In genomic region chr7:55532150-55532917, GRCh38 we compare ENCODE assay signal across 8 cellular contexts. TPM values are rescaled to one million over a fixed set of nuclear protein-coding genes. Genes with fewer than 3 reads are reported as not detected.
DNase-seq lines count a peak whose midpoint lies in the region; TF ChIP-seq lines count a peak whose summit lies in the region.

No MANE protein-coding gene starts in this region.

- H3K4me3 Mint-ChIP-seq in activated CD4-positive, alpha-beta T cell treated with anti-CD3 and anti-CD28 coated beads, Interleukin-2, amount 10 ng/mL, durations not matched to agents 7 days and 5 days: peak overlapping the region; percentile 59

- POLR2A ChIA-PET in activated CD4-positive, alpha-beta T cell treated with anti-CD3 and anti-CD28 coated beads, Interleukin-2, amount 10 ng/mL, durations not matched to agents 7 days and 5 days (lab: Charles Lee): interaction anchor here (0.8 kb wide), 1 partner anchor 39 kb away, joined by 3 read pairs; no protein-coding TSS in a partner anchor

- no peak for DNase-seq in activated CD4-positive, alpha-beta T cell treated with anti-CD3 and anti-CD28 coated beads, Interleukin-2, amount 10 ng/mL, durations not matched to agents 7 days and 5 days
- no peak for DNase-seq in activated CD4-positive, alpha-beta T cell treated with anti-CD3 and anti-CD28 coated beads for 1 hour
- DNase-seq in MM.1S (peak; percentile 95), colonic mucosa (no peak), superior temporal gyrus (ENCODE audit: extremely low spot score) (peak; percentile 50), NCI-H128 (lab: John Stamatoyannopoulos, UW; ENCODE audit: unreplicated experiment) (no peak), NCI-H446 (lab: John Stamatoyannopoulos, UW) (no peak)
- DNase-seq in stimulated activated naive CD4-positive, alpha-beta T cell (lab: John Stamatoyannopoulos, UW): no peak

- H3K27me3 ChIP-seq in MM.1S (replicated peaks; ENCODE audit: insufficient read depth, low read length) (no peaks in the 10 kb centered on the region), colonic mucosa (no peaks in the 10 kb centered on the region)

- H3K27ac Mint-ChIP-seq in activated CD4-positive, alpha-beta T cell treated with anti-CD3 and anti-CD28 coated beads, Interleukin-2, amount 10 ng/mL, durations not matched to agents 7 days and 5 days: peak overlapping the region; percentile 95

- peak overlapping the region; percentile 20; the same call in 1 of the 2 replicates for H3K4me3 ChIP-seq in MM.1S (ENCODE audit: low read length)
- H3K4me3 ChIP-seq in colonic mucosa: no peak overlapping the region

- peaks cover 42% of the 10 kb centered on the region for H3K36me3 Mint-ChIP-seq in activated CD4-positive, alpha-beta T cell treated with anti-CD3 and anti-CD28 coated beads, Interleukin-2, amount 10 ng/mL, durations not matched to agents 7 days and 5 days (ENCODE audit: low read depth)

- no peaks in the 10 kb centered on the region for H3K27me3 Mint-ChIP-seq in activated CD4-positive, alpha-beta T cell treated with anti-CD3 and anti-CD28 coated beads, Interleukin-2, amount 10 ng/mL, durations not matched to agents 7 days and 5 days

- peaks cover 80% of the 10 kb centered on the region for H3K4me1 ChIP-seq in MM.1S (ENCODE audit: low read length)
- peaks cover 8% of the 10 kb centered on the region for H3K4me1 ChIP-seq in colonic mucosa

- no peaks in the 10 kb centered on the region for H4K20me1 ChIP-seq in MM.1S (ENCODE audit: insufficient read depth, low read length)

- H3K4me1 Mint-ChIP-seq in activated CD4-positive, alpha-beta T cell treated with anti-CD3 and anti-CD28 coated beads, Interleukin-2, amount 10 ng/mL, durations not matched to agents 7 days and 5 days: peaks cover 78% of the 10 kb centered on the region

- TF ChIP-seq CTCF in MM.1S (IDR thresholded peaks at IDR 0.05; ENCODE audit: low read length) (no peak), colonic mucosa (IDR thresholded peaks at IDR 0.05) (no peak)

- H3K79me2 ChIP-seq in MM.1S (ENCODE audit: low read length): peaks cover 72% of the 10 kb centered on the region

- peaks cover 58% of the 10 kb centered on the region for H3F3A ChIP-seq in MM.1S (ENCODE audit: insufficient read depth, low read length)

- H3K9ac ChIP-seq in MM.1S (ENCODE audit: low read length) (peak overlapping the region; percentile 93), colonic mucosa (ENCODE audit: low read depth in 2 of 2, low read length in 2 of 2) (no peak overlapping the region)

- H3K27ac ChIP-seq in MM.1S (ENCODE audit: low read length) (peak overlapping the region; percentile 99), colonic mucosa (peak overlapping the region; percentile 57)

- CTCF ChIA-PET in activated CD4-positive, alpha-beta T cell treated with anti-CD3 and anti-CD28 coated beads, Interleukin-2, amount 10 ng/mL, durations not matched to agents 7 days and 5 days (lab: Charles Lee): interaction anchor here (1.2 to 3.4 kb wide), 7 partner anchors 8 to 31 kb away, joined by 3 to 20 read pairs (median 5); no protein-coding TSS in a partner anchor

- no peaks in the 10 kb centered on the region for H3K9me3 ChIP-seq in MM.1S (replicated peaks; ENCODE audit: insufficient read depth, low read length)
- H3K9me3 ChIP-seq in colonic mucosa: no peaks in the 10 kb centered on the region

- no peaks in the 10 kb centered on the region for H3K9me3 Mint-ChIP-seq in activated CD4-positive, alpha-beta T cell treated with anti-CD3 and anti-CD28 coated beads, Interleukin-2, amount 10 ng/mL, durations not matched to agents 7 days and 5 days

- peak overlapping the region; percentile 74 for H3K4me2 ChIP-seq in MM.1S (ENCODE audit: low read depth, low read length)

- H2AFZ ChIP-seq in MM.1S (ENCODE audit: low read length): no peak overlapping the region

- no peaks in the 10 kb centered on the region for H3K9me2 ChIP-seq in MM.1S (replicated peaks; ENCODE audit: insufficient read depth, low read length)

- intact Hi-C loops in colonic mucosa (cut with DNase I): no loop called here

- no peaks in the 10 kb centered on the region for H3K36me3 ChIP-seq in MM.1S (replicated peaks; ENCODE audit: insufficient read depth, low read length)
- H3K36me3 ChIP-seq in colonic mucosa: no peaks in the 10 kb centered on the region

RNA-seq across cellular contexts. Expression of gene VOPP1, which starts 40.0 kb away (rescaled TPM):
- total RNA-seq in activated CD4-positive, alpha-beta T cell treated with anti-CD3 and anti-CD28 coated beads, Interleukin-2, amount 10 ng/mL, durations not matched to agents 7 days and 5 days: 10 to 100 TPM; 74.5 to 77.2 TPM
- 10 to 100 TPM; 70.3 to 73.4 TPM for total RNA-seq in colonic mucosa

Comparison
In these comparisons a context has a peak if more than half of its experiments do, and no peak if none do; other contexts are left out.
1. DNase-seq: peak in MM.1S (single experiment) and superior temporal gyrus (single experiment); none in activated CD4-positive, alpha-beta T cell treated with anti-CD3 and anti-CD28 coated beads, Interleukin-2, amount 10 ng/mL, durations not matched to agents 7 days and 5 days (single experiment), activated CD4-positive, alpha-beta T cell treated with anti-CD3 and anti-CD28 coated beads for 1 hour (single experiment), colonic mucosa (single experiment), NCI-H128 (single experiment), stimulated activated naive CD4-positive, alpha-beta T cell (0 of 6) and NCI-H446 (0 of 2).